2 cellular contexts compared by ENCODE assay signal in genomic region chr1:46969014-46969619, GRCh38.
TF ChIP-seq lines count a peak whose summit lies in the region.

No MANE protein-coding gene starts in this region.

TF ChIP-seq in GM23338, 12 proteins besides CTCF, POLR2A, EP300 and RAD21:
- TF ChIP-seq, protein P1, sequence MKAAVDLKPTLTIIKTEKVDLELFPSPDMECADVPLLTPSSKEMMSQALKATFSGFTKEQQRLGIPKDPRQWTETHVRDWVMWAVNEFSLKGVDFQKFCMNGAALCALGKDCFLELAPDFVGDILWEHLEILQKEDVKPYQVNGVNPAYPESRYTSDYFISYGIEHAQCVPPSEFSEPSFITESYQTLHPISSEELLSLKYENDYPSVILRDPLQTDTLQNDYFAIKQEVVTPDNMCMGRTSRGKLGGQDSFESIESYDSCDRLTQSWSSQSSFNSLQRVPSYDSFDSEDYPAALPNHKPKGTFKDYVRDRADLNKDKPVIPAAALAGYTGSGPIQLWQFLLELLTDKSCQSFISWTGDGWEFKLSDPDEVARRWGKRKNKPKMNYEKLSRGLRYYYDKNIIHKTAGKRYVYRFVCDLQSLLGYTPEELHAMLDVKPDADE (IDR thresholded peaks at IDR 0.05), result no peak
- TF ChIP-seq ZNF462 (CRISPR knock-in tag; IDR thresholded peaks at IDR 0.05) (no peak), EZH2 (IDR thresholded peaks at IDR 0.05; ENCODE audit: low read depth, unreplicated experiment) (no peak), POLR2AphosphoS5 (IDR thresholded peaks at IDR 0.05; ENCODE audit: low read depth) (no peak), ZNF331 (CRISPR knock-in tag; IDR thresholded peaks at IDR 0.05; ENCODE audit: low read depth) (no peak), JUNB (IDR thresholded peaks at IDR 0.05; ENCODE audit: unreplicated experiment) (no peak), REST (IDR thresholded peaks at IDR 0.05; ENCODE audit: unreplicated experiment) (no peak), STAT1 (IDR thresholded peaks at IDR 0.05; ENCODE audit: unreplicated experiment) (no peak), CREB1 (CRISPR knock-in tag; IDR thresholded peaks at IDR 0.05; ENCODE audit: low read depth) (no peak), ZNF114 (CRISPR knock-in tag; IDR thresholded peaks at IDR 0.05) (no peak), NANOG (IDR thresholded peaks at IDR 0.05; ENCODE audit: borderline replicate concordance) (no peak)
TF ChIP-seq in GM23338: peak in this region for 0.

TF ChIP-seq in H1, 55 proteins besides CTCF, POLR2A, EP300 and RAD21:
- no peak for TF ChIP-seq USF2 (IDR thresholded peaks at IDR 0.05; ENCODE audit: low read length)
- no peak for TF ChIP-seq SP2 (IDR thresholded peaks at IDR 0.05; ENCODE audit: low read length)
- no peak for TF ChIP-seq SP1 (IDR thresholded peaks at IDR 0.05; ENCODE audit: low read depth, low read length)
- TF ChIP-seq JUND (IDR thresholded peaks at IDR 0.05; ENCODE audit: low read length), result no peak
- TF ChIP-seq MAFK (IDR thresholded peaks at IDR 0.05; ENCODE audit: low read depth, low read length), result no peak
- no peak for TF ChIP-seq GTF2F1 (IDR thresholded peaks at IDR 0.05; ENCODE audit: borderline replicate concordance, low read depth, low read length)
- no peak for TF ChIP-seq YY1 (IDR thresholded peaks at IDR 0.05; ENCODE audit: low read depth, low read length)
- no peak for TF ChIP-seq CREB1 (IDR thresholded peaks at IDR 0.05)
- no peak for TF ChIP-seq HDAC6 (IDR thresholded peaks at IDR 0.05; ENCODE audit: low read depth, low read length)
- TF ChIP-seq CTBP2 (IDR thresholded peaks at IDR 0.05; ENCODE audit: borderline replicate concordance, insufficient read depth, insufficient read length, low read length), result no peak
- TF ChIP-seq TCF12 (IDR thresholded peaks at IDR 0.05; ENCODE audit: low read depth, low read length), result no peak
